In genomic region chr15:32370064-32370463, GRCh38 we compare ENCODE assay signal across 6 cellular contexts. TPM values are rescaled to one million over a fixed set of nuclear protein-coding genes. Genes with fewer than 3 reads are reported as not detected.
"Had no signal": no experiment of that assay in that cellular context is flagged by ENCODE, and none has a peak within 500 bp of the region (broad histone marks: within the 10 kb centered on the region; RNA-seq: fewer than 3 reads in every experiment).

No MANE protein-coding gene starts in this region.

RNA-seq across cellular contexts. Expression of gene GOLGA8K, which starts 33.0 kb away (rescaled TPM):
- total RNA-seq: epithelial cell of proximal tubule, esophagus mucosa, fibroblast of villous mesenchyme, gastrocnemius medialis had no signal
- polyA plus RNA-seq: fibroblast of lung, foreskin keratinocyte had no signal
